Comparison of ENCODE assay signal across 9 cellular contexts in genomic region chr11:73596547-73596946, GRCh38. TPM values are rescaled to one million over a fixed set of nuclear protein-coding genes. Genes with fewer than 3 reads are reported as not detected.
DNase-seq lines count a peak whose midpoint lies in the region; ATAC-seq and TF ChIP-seq lines count a peak whose summit lies in the region.
"Had no signal": no experiment of that assay in that cellular context is flagged by ENCODE, and none has a peak within 500 bp of the region (broad histone marks: within the 10 kb centered on the region; RNA-seq: fewer than 3 reads in every experiment).

No MANE protein-coding gene starts in this region.

- CTCF ChIA-PET in Calu3 (lab: Charles Lee) = no interaction called here

- no peak overlapping the region for H3K23ac ChIP-seq in neuronal stem cell (ENCODE audit: low read depth, low read length, poor library complexity)

- no CpG with 5 or more reads among the region's 2 CpGs for WGBS in neuronal stem cell (ENCODE audit: extremely low coverage in 2 of 2, insufficient read length in 2 of 2, insufficient replicate concordance in 1 of 2), 2 donors

- H3K27ac Mint-ChIP-seq in Calu3 (ENCODE audit: unreplicated experiment) = no peak overlapping the region

- H3K27me3 ChIP-seq in Loucy (ENCODE audit: insufficient read depth, low read length, poor library complexity, severe bottlenecking) (no peaks in the 10 kb centered on the region), neuronal stem cell (ENCODE audit: control insufficient read depth in 3 of 3, insufficient read depth in 3 of 3, low read depth in 1 of 3, low read length in 3 of 3) (no peaks in the 10 kb centered on the region)

- no peak overlapping the region for H2AK5ac ChIP-seq in neuronal stem cell (ENCODE audit: low read depth, low read length)

- H3K27ac ChIP-seq in neuronal stem cell (replicated peaks; ENCODE audit: low read length) = no peak overlapping the region

- no peak overlapping the region for H4K91ac ChIP-seq in neuronal stem cell (ENCODE audit: low read depth, low read length, poor library complexity)

- no peak overlapping the region for H2BK120ac ChIP-seq in neuronal stem cell (ENCODE audit: low read depth, low read length)

- H3K4me3 ChIP-seq in Loucy (ENCODE audit: low read length, poor library complexity, severe bottlenecking) = peak overlapping the region; percentile 81
- H3K4me3 ChIP-seq in choroid plexus epithelial cell (ENCODE audit: low read depth, low read length) = peak overlapping the region; percentile 84
- H3K4me3 ChIP-seq in neuronal stem cell (ENCODE audit: low read length in 2 of 2) = peak overlapping the region; percentile 60 to 98

- H2BK5ac ChIP-seq in neuronal stem cell (ENCODE audit: low read length) = no peak overlapping the region

- no peaks in the 10 kb centered on the region; the same call in 1 of the 2 replicates for H3F3A ChIP-seq in Loucy (ENCODE audit: low read depth)

- peak overlapping the region; percentile 74 for H3K9ac ChIP-seq in Loucy (ENCODE audit: low read depth, low read length, poor library complexity, severe bottlenecking)
- H3K9ac ChIP-seq in neuronal stem cell (ENCODE audit: low read depth, low read length, poor library complexity) = no peak overlapping the region

- ATAC-seq in GM18867 (IDR thresholded peaks at IDR 0.05; ENCODE audit: unreplicated experiment) = no peak

- intact Hi-C loops in Calu3 (cut with micrococcal nuclease; ENCODE audit: unreplicated experiment) = loop anchor here (5.0 kb wide), 1 partner anchor 119 kb away; no protein-coding TSS in a partner anchor

- peaks cover 27% of the 10 kb centered on the region for H3K36me3 Mint-ChIP-seq in Calu3 (ENCODE audit: insufficient read depth, unreplicated experiment)

- H2AFZ ChIP-seq in Loucy (ENCODE audit: low read length) = no peak overlapping the region
- no peak overlapping the region for H2AFZ ChIP-seq in neuronal stem cell (ENCODE audit: low read length)

- H2BK12ac ChIP-seq in neuronal stem cell (ENCODE audit: low read length) = no peak overlapping the region

- H3K4ac ChIP-seq in neuronal stem cell (ENCODE audit: low read length) = no peak overlapping the region

- peaks cover 2% of the 10 kb centered on the region for H3K79me1 ChIP-seq in neuronal stem cell (ENCODE audit: low read depth, low read length)

- no peaks in the 10 kb centered on the region for H3K9me2 ChIP-seq in Loucy (replicated peaks; ENCODE audit: low read depth, low read length)

- no peak overlapping the region for H3K14ac ChIP-seq in neuronal stem cell (ENCODE audit: low read length)

- H3K9me3 ChIP-seq in Loucy (ENCODE audit: insufficient read depth, low read depth, low read length) = no peaks in the 10 kb centered on the region
- no peaks in the 10 kb centered on the region for H3K9me3 ChIP-seq in neuronal stem cell (replicated peaks in 1 of 2; ENCODE audit: control insufficient read depth in 2 of 2, insufficient read depth in 1 of 2, low read depth in 1 of 2, low read length in 2 of 2)

- H3K4me2 ChIP-seq in Loucy (ENCODE audit: low read depth, low read length, poor library complexity, severe bottlenecking) (peak overlapping the region; percentile 97), neuronal stem cell (ENCODE audit: insufficient read depth, low read length, poor library complexity, severe bottlenecking) (peak overlapping the region; percentile 79)

- no peak overlapping the region for H4K8ac ChIP-seq in neuronal stem cell (ENCODE audit: low read depth, low read length)

- no peaks in the 10 kb centered on the region for H3K27me3 Mint-ChIP-seq in Calu3 (ENCODE audit: unreplicated experiment)

- H3K4me1 Mint-ChIP-seq in Calu3 (ENCODE audit: low read depth, unreplicated experiment) = peaks cover 22% of the 10 kb centered on the region

- no peak for TF ChIP-seq CTCF in Calu3 (IDR thresholded peaks at IDR 0.05; ENCODE audit: unreplicated experiment)
- TF ChIP-seq CTCF in Loucy (conservative IDR thresholded peaks at IDR 0.05; ENCODE audit: low read length) = no peak
- no peak for TF ChIP-seq CTCF in choroid plexus epithelial cell (conservative IDR thresholded peaks at IDR 0.05; ENCODE audit: low read depth, low read length)

- H4K20me1 ChIP-seq in Loucy (ENCODE audit: insufficient read depth, low read length, poor library complexity, severe bottlenecking) = peaks cover 18% of the 10 kb centered on the region

- no peaks in the 10 kb centered on the region for H3K36me3 ChIP-seq in Loucy (ENCODE audit: insufficient read depth, low read length)
- no peaks in the 10 kb centered on the region for H3K36me3 ChIP-seq in neuronal stem cell (replicated peaks in 1 of 2; ENCODE audit: control insufficient read depth in 2 of 2, insufficient read depth in 2 of 2, low read length in 2 of 2)

- DNase-seq in Calu3 (no peak), choroid plexus epithelial cell (ENCODE audit: low read depth) (no peak), neuronal stem cell (ENCODE audit: low spot score) (no peak), NCI-H526 (lab: John Stamatoyannopoulos, UW) (no peak), NCI-H1092 (lab: John Stamatoyannopoulos, UW) (no peak)
- DNase-seq in stimulated activated CD4-positive, alpha-beta T cell treated with anti-CD3 and anti-CD28 coated beads, Interleukin-2, amount 100 ng/mL, for 48 hours = no peak
- DNase-seq: NCI-H345 had no signal

- peaks cover 61% of the 10 kb centered on the region for H3K4me1 ChIP-seq in Loucy (ENCODE audit: insufficient read depth, low read length, poor library complexity, severe bottlenecking)
- peaks cover 6 to 18% of the 10 kb centered on the region in 2 donors for H3K4me1 ChIP-seq in neuronal stem cell (ENCODE audit: control insufficient read depth in 2 of 2, insufficient read depth in 1 of 2, low read depth in 1 of 2, low read length in 2 of 2)

- peak overlapping the region; percentile 93 for H3K4me3 Mint-ChIP-seq in Calu3 (ENCODE audit: low read depth, unreplicated experiment)

- H3K18ac ChIP-seq in neuronal stem cell (ENCODE audit: low read length) = no peak overlapping the region

- H3K79me2 ChIP-seq in Loucy (ENCODE audit: insufficient read depth, low read length) = peaks cover 63% of the 10 kb centered on the region

- BruUV-seq in Calu3 (replicated peaks; lab: Mats Ljungman, UMichigan) = no TSS peak

- no peak overlapping the region for H2BK15ac ChIP-seq in neuronal stem cell (ENCODE audit: low read length)

- H3K9me3 Mint-ChIP-seq in Calu3 (ENCODE audit: low read depth, unreplicated experiment) = no peaks in the 10 kb centered on the region

RNA-seq across cellular contexts. Expression of gene FAM168A, which starts 1.4 kb away (rescaled TPM):
- 30.4 and 30.8 TPM in 2 replicates for total RNA-seq in Calu3 (2022)
- polyA plus RNA-seq in neuronal stem cell (2013, experiment 1 of 2) = 23.1 TPM
- 24.7 TPM for polyA plus RNA-seq in neuronal stem cell (2013, experiment 2 of 2)

RNA-seq across cellular contexts. Expression of gene PLEKHB1, which starts 49.8 kb away (rescaled TPM):
- total RNA-seq in Calu3 (2022) = 106 and 127 TPM in 2 replicates
- 61.3 TPM for polyA plus RNA-seq in neuronal stem cell (2013, experiment 1 of 2)
- 62.8 TPM for polyA plus RNA-seq in neuronal stem cell (2013, experiment 2 of 2)
